In genomic region chr17:78692460-78693010, GRCh38 we compare ENCODE assay signal across 24 cellular contexts.
DNase-seq lines count a peak whose midpoint lies in the region; ATAC-seq, FAIRE-seq and TF ChIP-seq lines count a peak whose summit lies in the region.
"Had no signal": no experiment of that assay in that cellular context is flagged by ENCODE, and none has a peak within 500 bp of the region (broad histone marks: within the 10 kb centered on the region; RNA-seq: fewer than 3 reads in every experiment).

No MANE protein-coding gene starts in this region.

- CTCF ChIA-PET in activated CD4-positive, alpha-beta T cell treated with anti-CD3 and anti-CD28 coated beads for 36 hours (lab: Charles Lee), result interaction anchor here (0.6 kb wide), 1 partner anchor 715 kb away, joined by 3 read pairs; no protein-coding TSS in a partner anchor
- CTCF ChIA-PET in K562 (lab: Yijun Ruan, JAX; ENCODE audit: low intra/inter-chr PET ratio), result no interaction called here
- CTCF ChIA-PET in naive thymus-derived CD4-positive, alpha-beta T cell (lab: Charles Lee), result interaction anchor here (0.6 to 1.5 kb wide), 2 partner anchors 16 to 247 kb away, joined by 4 read pairs; no protein-coding TSS in a partner anchor

- intact Hi-C loops in activated CD4-positive, alpha-beta T cell treated with anti-CD3 and anti-CD28 coated beads for 36 hours (cut with DNase I, micrococcal nuclease), result no loop called here
- intact Hi-C loops in CD14-positive monocyte (cut with micrococcal nuclease), result no loop called here
- intact Hi-C loops in K562 (cut with micrococcal nuclease), result no loop called here
- intact Hi-C loops in naive thymus-derived CD4-positive, alpha-beta T cell (cut with micrococcal nuclease), result no loop called here

- no peaks in the 10 kb centered on the region for H3K9me1 ChIP-seq in K562 (ENCODE audit: control insufficient read depth, insufficient read depth, low read length)

- TF ChIP-seq CTCF in CD14-positive monocyte (IDR thresholded peaks at IDR 0.05) (no peak), K562 (IDR thresholded peaks at IDR 0.05 in 2 of 3, conservative IDR thresholded peaks at IDR 0.05 in 1 of 3; ENCODE audit: insufficient read depth in 2 of 3, low read depth in 1 of 3, low read length in 3 of 3) (no peak)

- H3K27me3 Mint-ChIP-seq in activated CD4-positive, alpha-beta T cell treated with anti-CD3 and anti-CD28 coated beads for 36 hours, result no peaks in the 10 kb centered on the region
- peaks cover 0 to 2% (median 0%) of the 10 kb centered on the region in 3 donors for H3K27me3 Mint-ChIP-seq in CD14-positive monocyte (ENCODE audit: low read depth in 3 of 3)
- no peaks in the 10 kb centered on the region for H3K27me3 Mint-ChIP-seq in naive thymus-derived CD4-positive, alpha-beta T cell

- POLR2A ChIA-PET in activated CD4-positive, alpha-beta T cell treated with anti-CD3 and anti-CD28 coated beads for 36 hours (lab: Charles Lee), result no interaction called here
- POLR2A ChIA-PET in K562 (lab: Yijun Ruan, JAX), result no interaction called here
- POLR2A ChIA-PET in naive thymus-derived CD4-positive, alpha-beta T cell (lab: Charles Lee), result no interaction called here

- in situ Hi-C loops in K562 (cut with MboI), result no loop called here

- H3K4me3 ChIP-seq in K562, result no peak overlapping the region
- no peak overlapping the region for H3K4me3 ChIP-seq in naive thymus-derived CD4-positive, alpha-beta T cell (ENCODE audit: low read length)
- H3K4me3 ChIP-seq: cardiac muscle cell, hepatocyte, mucosa of descending colon, psoas muscle, skin epidermis, tibial nerve had no signal

- BruUV-seq in K562 (replicated peaks; lab: Mats Ljungman, UMichigan), result no TSS peak

- peaks cover 27% of the 10 kb centered on the region; the same call in 2 of the 3 replicates for H3K36me3 ChIP-seq in K562 (ENCODE audit: control insufficient read depth, insufficient read depth, low read length)
- peaks cover 52 to 95% (median 64%) of the 10 kb centered on the region in 3 experiments for H3K36me3 ChIP-seq in naive thymus-derived CD4-positive, alpha-beta T cell (ENCODE audit: control insufficient read depth in 2 of 3, insufficient read depth in 3 of 3, low read length in 3 of 3)

- H3K9me3 ChIP-seq in K562 (replicated peaks; ENCODE audit: control insufficient read depth, insufficient read depth, low read depth, low read length), result no peaks in the 10 kb centered on the region
- no peaks in the 10 kb centered on the region for H3K9me3 ChIP-seq in naive thymus-derived CD4-positive, alpha-beta T cell (ENCODE audit: control insufficient read depth in 2 of 3, low read length in 3 of 3)
- H3K9me3 ChIP-seq: mucosa of descending colon, psoas muscle, tibial nerve had no signal

- no peaks in the 10 kb centered on the region for H3K27me3 ChIP-seq in K562 (ENCODE audit: control insufficient read depth in 2 of 2, insufficient read depth in 2 of 2, low read length in 2 of 2)
- no peaks in the 10 kb centered on the region for H3K27me3 ChIP-seq in naive thymus-derived CD4-positive, alpha-beta T cell (ENCODE audit: control insufficient read depth in 2 of 2, insufficient read depth in 2 of 2, low read length in 2 of 2)
- H3K27me3 ChIP-seq: cardiac muscle cell, hepatocyte, tibial nerve had no signal

- H4K20me1 ChIP-seq in K562 (replicated peaks; ENCODE audit: control insufficient read depth, insufficient read depth, low read length), result no peaks in the 10 kb centered on the region

- H3K4me1 ChIP-seq in K562 (replicated peaks in 1 of 2; ENCODE audit: control insufficient read depth in 2 of 2, insufficient read depth in 2 of 2, low read length in 2 of 2), result no peaks in the 10 kb centered on the region
- H3K4me1 ChIP-seq in naive thymus-derived CD4-positive, alpha-beta T cell (ENCODE audit: control insufficient read depth in 2 of 2, insufficient read depth in 2 of 2, low read length in 2 of 2), result no peaks in the 10 kb centered on the region
- H3K4me1 ChIP-seq: psoas muscle, tibial nerve had no signal

- H3K27ac ChIP-seq in K562 (ENCODE audit: extremely low read depth, low read depth, low read length), result no peak overlapping the region
- H3K27ac ChIP-seq in naive thymus-derived CD4-positive, alpha-beta T cell (ENCODE audit: low read depth, low read length), result no peak overlapping the region
- H3K27ac ChIP-seq: cardiac muscle cell, hepatocyte, psoas muscle, tibial nerve had no signal

- TF ChIP-seq POLR2A in K562 (conservative IDR thresholded peaks at IDR 0.05), result no peak

- no peak for DNase-seq in activated CD4-positive, alpha-beta T cell treated with anti-CD3 and anti-CD28 coated beads for 36 hours
- DNase-seq in activated CD4-positive, alpha-beta T cell treated with anti-CD3 and anti-CD28 coated beads for 48 hours, result no peak
- no peak for DNase-seq in CD14-positive monocyte (ENCODE audit: low spot score)
- DNase-seq in K562 (ENCODE audit: extremely low read depth in 1 of 4, low spot score in 3 of 4), result no peak
- no peak for DNase-seq in naive thymus-derived CD4-positive, alpha-beta T cell
- no peak for DNase-seq in HCEC 1CT
- DNase-seq: 8988T; AML-193; DMS79 treated with DMSO at 0.1 percent for 48 hours; Karpas-422; mucosa of descending colon; NCI-H187; NCI-H69; psoas muscle; RPMI8226; stimulated activated CD4-positive, alpha-beta T cell treated with anti-CD3 and anti-CD28 coated beads, Interleukin-1b, Interleukin-23, amount 100 ng/mL, for 48 hours; stimulated activated naive CD4-positive, alpha-beta T cell; T-helper 9 cell had no signal

- FAIRE-seq in K562 (lab: Jason Lieb, UNC), result no peak

- no peaks in the 10 kb centered on the region for H3K79me2 ChIP-seq in K562 (ENCODE audit: control insufficient read depth, insufficient read depth, low read length)
- H3K79me2 ChIP-seq: hepatocyte had no signal

- H2AFZ ChIP-seq in K562 (ENCODE audit: low read depth, low read length), result no peak overlapping the region
- H2AFZ ChIP-seq: hepatocyte had no signal

- no peak for ATAC-seq in activated CD4-positive, alpha-beta T cell treated with anti-CD3 and anti-CD28 coated beads for 36 hours
- ATAC-seq in K562 (no peak), HG03095 (IDR thresholded peaks at IDR 0.05; ENCODE audit: unreplicated experiment) (no peak), GM18873 (IDR thresholded peaks at IDR 0.05; ENCODE audit: low FRiP score, unreplicated experiment) (no peak)
- no peak for ATAC-seq in naive thymus-derived CD4-positive, alpha-beta T cell
- ATAC-seq: mucosa of descending colon, psoas muscle had no signal

- no peak overlapping the region for H3K4me2 ChIP-seq in K562 (ENCODE audit: insufficient read depth, low read length)
- H3K4me2 ChIP-seq: hepatocyte had no signal

- H3K4me1 Mint-ChIP-seq in activated CD4-positive, alpha-beta T cell treated with anti-CD3 and anti-CD28 coated beads for 36 hours, result peaks cover 7% of the 10 kb centered on the region
- H3K4me1 Mint-ChIP-seq in CD14-positive monocyte, result peaks cover under 1% of the 10 kb centered on the region
- peaks cover 5 to 36% (median 30%) of the 10 kb centered on the region in 7 donors for H3K4me1 Mint-ChIP-seq in naive thymus-derived CD4-positive, alpha-beta T cell

- whole genome bisulfite sequencing in K562 (ENCODE audit: insufficient coverage, low coverage, missing lambda C conversion rate), result 79% methylated on average over 11 of the region's 15 CpGs

- peaks cover 75% of the 10 kb centered on the region for H3K36me3 Mint-ChIP-seq in activated CD4-positive, alpha-beta T cell treated with anti-CD3 and anti-CD28 coated beads for 36 hours (ENCODE audit: low read depth)
- H3K36me3 Mint-ChIP-seq in CD14-positive monocyte, result peaks cover 94 to 100% of the 10 kb centered on the region in 2 donors
- H3K36me3 Mint-ChIP-seq in naive thymus-derived CD4-positive, alpha-beta T cell, result peaks cover 34 to 80% (median 69%) of the 10 kb centered on the region in 5 donors

- H3K27ac Mint-ChIP-seq in activated CD4-positive, alpha-beta T cell treated with anti-CD3 and anti-CD28 coated beads for 36 hours, result peak overlapping the region; percentile 9
- H3K27ac Mint-ChIP-seq in CD14-positive monocyte, result peak overlapping the region in 4 of 7 donors; percentile 23 to 79 (median 50)
- H3K27ac Mint-ChIP-seq in naive thymus-derived CD4-positive, alpha-beta T cell, result peak overlapping the region in 8 of 9 donors; percentile 20 to 86 (median 46)

- no peak for TF ChIP-seq RAD21 in K562 (CRISPR knock-in tag; conservative IDR thresholded peaks at IDR 0.05 in 1 of 2, IDR thresholded peaks at IDR 0.05 in 1 of 2)

- no peak overlapping the region for H3K4me3 Mint-ChIP-seq in activated CD4-positive, alpha-beta T cell treated with anti-CD3 and anti-CD28 coated beads for 36 hours
- no peak overlapping the region for H3K4me3 Mint-ChIP-seq in CD14-positive monocyte
- H3K4me3 Mint-ChIP-seq in naive thymus-derived CD4-positive, alpha-beta T cell, result no peak overlapping the region

- no peaks in the 10 kb centered on the region for H3K9me3 Mint-ChIP-seq in activated CD4-positive, alpha-beta T cell treated with anti-CD3 and anti-CD28 coated beads for 36 hours (ENCODE audit: low read depth)
- peaks cover 0 to 2% (median 0%) of the 10 kb centered on the region in 7 donors for H3K9me3 Mint-ChIP-seq in CD14-positive monocyte
- H3K9me3 Mint-ChIP-seq in naive thymus-derived CD4-positive, alpha-beta T cell, result peaks cover 0 to 2% (median 0%) of the 10 kb centered on the region in 11 donors

- TF ChIP-seq EP300 in K562 (IDR thresholded peaks at IDR 0.05; ENCODE audit: low read length), result no peak

- no peak overlapping the region for H3K9ac ChIP-seq in K562 (ENCODE audit: insufficient read depth in 1 of 2, low read depth in 2 of 2, low read length in 2 of 2)

TF ChIP-seq in K562, 482 proteins besides CTCF, POLR2A, EP300 and RAD21 (continues in another document):
- no peak for TF ChIP-seq TEAD4 (IDR thresholded peaks at IDR 0.05; ENCODE audit: low read length)
- TF ChIP-seq TEAD4 (CRISPR knock-in tag; IDR thresholded peaks at IDR 0.05; ENCODE audit: borderline replicate concordance), result no peak
